Comparison of ENCODE assay signal across 12 cellular contexts in genomic region chr5:141843156-141843927, GRCh38. TPM values are rescaled to one million over a fixed set of nuclear protein-coding genes. Genes with fewer than 3 reads are reported as not detected.
DNase-seq lines count a peak whose midpoint lies in the region; ATAC-seq, FAIRE-seq and TF ChIP-seq lines count a peak whose summit lies in the region.
"Had no signal": no experiment of that assay in that cellular context is flagged by ENCODE, and none has a peak within 500 bp of the region (broad histone marks: within the 10 kb centered on the region; RNA-seq: fewer than 3 reads in every experiment).

No MANE protein-coding gene starts in this region.

- no peak for FAIRE-seq in HepG2 (lab: Jason Lieb, UNC)

- H3K9ac ChIP-seq in HepG2 (ENCODE audit: insufficient read depth, low read depth, low read length), result no peak overlapping the region

- H3K27ac ChIP-seq in HepG2 (ENCODE audit: extremely low read length, insufficient read depth, low read length) (no peak overlapping the region), right lobe of liver (no peak overlapping the region), lung (ENCODE audit: low read depth in 1 of 2, low read length in 1 of 2) (peak overlapping the region; percentile 43 to 71)

- H3K36me3 ChIP-seq in HepG2 (replicated peaks in 1 of 2; ENCODE audit: control insufficient read depth in 1 of 2, insufficient read depth in 2 of 2, low read length in 2 of 2) (no peaks in the 10 kb centered on the region), right lobe of liver (no peaks in the 10 kb centered on the region), lung (ENCODE audit: control insufficient read depth in 2 of 2, insufficient read depth in 2 of 2, low read length in 2 of 2) (no peaks in the 10 kb centered on the region)

- H3K9me3 ChIP-seq in HepG2 (ENCODE audit: low read length) (no peaks in the 10 kb centered on the region), right lobe of liver (no peaks in the 10 kb centered on the region), lung (ENCODE audit: control insufficient read depth in 2 of 2, insufficient read depth in 1 of 2, low read length in 1 of 2) (no peaks in the 10 kb centered on the region)

- H3K27ac Mint-ChIP-seq in T-cell, result no peak overlapping the region
- H3K27ac Mint-ChIP-seq: activated naive CD8-positive, alpha-beta T cell; naive thymus-derived CD4-positive, alpha-beta T cell had no signal

- H2AFZ ChIP-seq in HepG2 (ENCODE audit: low read length), result no peak overlapping the region

- no peak for TF ChIP-seq EP300 in HepG2 (IDR thresholded peaks at IDR 0.05; ENCODE audit: low read depth in 2 of 2, low read length in 2 of 2)
- TF ChIP-seq EP300 in HepG2 (CRISPR knock-in tag; IDR thresholded peaks at IDR 0.05; ENCODE audit: borderline replicate concordance), result no peak

- no peak for TF ChIP-seq POLR2A in HepG2 (IDR thresholded peaks at IDR 0.05; ENCODE audit: insufficient read depth in 1 of 2, low read depth in 2 of 2, low read length in 2 of 2)
- TF ChIP-seq POLR2A in right lobe of liver (IDR thresholded peaks at IDR 0.05), result no peak

- ATAC-seq in HepG2 (no peak), right lobe of liver (no peak), lung (ENCODE audit: insufficient read depth, low FRiP score) (no peak), HG03469 (IDR thresholded peaks at IDR 0.05; ENCODE audit: unreplicated experiment) (no peak), left lobe of liver (no peak), T-cell (replicated peaks in 1 of 4) (no peak)
- ATAC-seq: naive thymus-derived CD4-positive, alpha-beta T cell had no signal

- in situ Hi-C loops in HepG2 (cut with HindIII; ENCODE audit: extremely low pct_ligation_motif_present, low pct_unique_long_range_greater_than_20kb), result no loop called here

- no TSS peak for BruUV-seq in HepG2 (replicated peaks; lab: Mats Ljungman, UMichigan)

- DNase-seq in HepG2 (ENCODE audit: low spot score), result no peak
- DNase-seq in right lobe of liver, result no peak
- peak; percentile 62 for DNase-seq in dermis blood vessel endothelial cell
- DNase-seq in lung (ENCODE audit: low spot score), result no peak
- no peak for DNase-seq in SHP77 (lab: John Stamatoyannopoulos, UW)
- no peak for DNase-seq in left lobe of liver (ENCODE audit: low spot score)
- no peak for DNase-seq in T-cell
- DNase-seq: activated CD4-positive, alpha-beta T cell treated with anti-CD3 and anti-CD28 coated beads for 1 hour; naive thymus-derived CD4-positive, alpha-beta T cell; OCI-M1 had no signal

- no peaks in the 10 kb centered on the region for H3K36me3 Mint-ChIP-seq in T-cell
- H3K36me3 Mint-ChIP-seq: activated naive CD8-positive, alpha-beta T cell; naive thymus-derived CD4-positive, alpha-beta T cell had no signal

- H3K79me2 ChIP-seq in HepG2 (ENCODE audit: insufficient read depth, low read length), result no peaks in the 10 kb centered on the region

- H3K4me3 ChIP-seq in HepG2 (replicated peaks in 1 of 3; ENCODE audit: insufficient read depth in 1 of 3, low read depth in 2 of 3, low read length in 3 of 3) (no peak overlapping the region), right lobe of liver (no peak overlapping the region), lung (no peak overlapping the region)

- WGBS in HepG2 (ENCODE audit: low lambda C conversion rate), result 25% methylated on average over 4 of the region's 5 CpGs
- WGBS in right lobe of liver (ENCODE audit: insufficient coverage, low coverage, low lambda C conversion rate, missing lambda C conversion rate), result 66% methylated on average over 2 of the region's 5 CpGs
- WGBS in lung, 2 donors, result 53 to 55% methylated on average over 5 of the region's 5 CpGs

- intact Hi-C loops in HepG2 (cut with micrococcal nuclease; ENCODE audit: unreplicated experiment) (no loop called here), right lobe of liver (cut with DNase I) (no loop called here)

- H3K4me2 ChIP-seq in HepG2 (ENCODE audit: low read depth, low read length), result no peak overlapping the region

- H3K27me3 ChIP-seq in HepG2 (ENCODE audit: control insufficient read depth in 1 of 2, insufficient read depth in 2 of 2, low read length in 2 of 2) (peaks cover 2 to 32% of the 10 kb centered on the region in 2 experiments; a peak in 3 of 5 replicates), right lobe of liver (no peaks in the 10 kb centered on the region), lung (ENCODE audit: control insufficient read depth, insufficient read depth) (no peaks in the 10 kb centered on the region)

- TF ChIP-seq CTCF in HepG2 (CRISPR knock-in tag; IDR thresholded peaks at IDR 0.05) (no peak), right lobe of liver (IDR thresholded peaks at IDR 0.05) (no peak), lung (IDR thresholded peaks at IDR 0.05; ENCODE audit: control extremely low read depth, extremely low read depth) (no peak)

- H3K4me1 ChIP-seq in HepG2 (ENCODE audit: insufficient read depth, low read length) (peaks cover 26% of the 10 kb centered on the region), right lobe of liver (peaks cover 0 to 38% (median 8%) of the 10 kb centered on the region in 4 donors), lung (ENCODE audit: control insufficient read depth in 2 of 2, insufficient read depth in 2 of 2, low read length in 2 of 2) (peaks cover 0 to 30% of the 10 kb centered on the region in 2 donors)

- peaks cover 11 to 27% of the 10 kb centered on the region in 2 donors for H3K27me3 Mint-ChIP-seq in T-cell

- POLR2A ChIA-PET in HepG2 (lab: Yijun Ruan, JAX), result no interaction called here
- POLR2A ChIA-PET in T-cell (lab: Charles Lee), result no interaction called here

- H3K4me1 Mint-ChIP-seq in T-cell, result peaks cover under 1 to 18% (median 10%) of the 10 kb centered on the region in 3 donors

- no peak for TF ChIP-seq RAD21 in HepG2 (CRISPR knock-in tag; IDR thresholded peaks at IDR 0.05)

- no peak overlapping the region for H3K4me3 Mint-ChIP-seq in T-cell
- H3K4me3 Mint-ChIP-seq: activated naive CD8-positive, alpha-beta T cell; naive thymus-derived CD4-positive, alpha-beta T cell had no signal

- no peaks in the 10 kb centered on the region for H3K9me3 Mint-ChIP-seq in T-cell
- H3K9me3 Mint-ChIP-seq: naive thymus-derived CD4-positive, alpha-beta T cell had no signal

- CTCF ChIA-PET in HepG2 (lab: Yijun Ruan, JAX; ENCODE audit: low intra/inter-chr PET ratio, low total read pairs), result no interaction called here
- CTCF ChIA-PET in T-cell (lab: Charles Lee), result no interaction called here

- no peaks in the 10 kb centered on the region for H4K20me1 ChIP-seq in HepG2 (ENCODE audit: insufficient read depth, low read length)

TF ChIP-seq in HepG2, 621 proteins besides CTCF, POLR2A, EP300 and RAD21 (continues in another document):
- no peak for TF ChIP-seq PCBP2 (optimal IDR thresholded peaks at IDR 0.05; ENCODE audit: low read depth, low read length, poor library complexity, severe bottlenecking)

RNA-seq across cellular contexts. Expression of gene PCDH1, which starts 34.9 kb away (rescaled TPM):
- total RNA-seq in HepG2 (2016; rRNA removed; fragmentation: Illumina TruSeq; extraction: Trizol), result 0.11 and 0.13 TPM in 2 replicates
- not detected in 2 replicates for total RNA-seq in HepG2 (2016; cell fraction: cytosol; rRNA removed; fragmentation: Illumina TruSeq; extraction: Trizol; ENCODE audit: low read depth)
- 0.09 TPM in 1 of 2 replicates, not detected in the other for total RNA-seq in HepG2 (2016; cell fraction: insoluble cytoplasmic fraction; rRNA removed; fragmentation: Illumina TruSeq; extraction: Trizol)
- not detected in 2 replicates for total RNA-seq in HepG2 (2016; cell fraction: membrane; rRNA removed; fragmentation: Illumina TruSeq; extraction: Trizol)
- 0.31 TPM in 1 of 2 replicates, not detected in the other for total RNA-seq in HepG2 (2016; cell fraction: nucleus; rRNA removed; fragmentation: Illumina TruSeq; extraction: Trizol)
- 0.83 and 1.3 TPM in 2 replicates for polyA plus RNA-seq in HepG2 (2011; rRNA removed)
- polyA plus RNA-seq in HepG2 (2011; cell fraction: cytosol; rRNA removed), result 0.85 and 1.0 TPM in 2 replicates
- 0.83 and 0.90 TPM in 2 replicates for polyA plus RNA-seq in HepG2 (2011; cell fraction: nucleus; rRNA removed)
- polyA plus RNA-seq in HepG2 (2012), result 0.80 and 1.3 TPM in 2 replicates
- polyA plus RNA-seq in HepG2 (2016; cell fraction: cytosol; fragmentation: Illumina TruSeq; extraction: Trizol; ENCODE audit: low read depth), result 0.08 TPM in 1 of 2 replicates, not detected in the other
- 0.11 TPM in 1 of 2 replicates, not detected in the other for polyA plus RNA-seq in HepG2 (2016; cell fraction: insoluble cytoplasmic fraction; fragmentation: Illumina TruSeq; extraction: Trizol; ENCODE audit: low read depth)
- polyA plus RNA-seq in HepG2 (2016; cell fraction: membrane; fragmentation: Illumina TruSeq; extraction: Trizol; ENCODE audit: low read depth), result not detected in 2 replicates
- 0.25 TPM in 1 of 2 replicates, not detected in the other for polyA plus RNA-seq in HepG2 (2016; cell fraction: nucleus; fragmentation: Illumina TruSeq; extraction: Trizol; ENCODE audit: insufficient read depth, low read depth)
- 2.1 and 10.8 TPM in 2 replicates for polyA minus RNA-seq in HepG2 (2011; rRNA and poly(A)+ RNA removed; ENCODE audit: low replicate concordance)
- polyA minus RNA-seq in HepG2 (2011; cell fraction: cytosol; rRNA and poly(A)+ RNA removed), result 1.6 and 1.9 TPM in 2 replicates
- 0.75 and 0.77 TPM in 2 replicates for polyA minus RNA-seq in HepG2 (2011; cell fraction: nucleus; rRNA and poly(A)+ RNA removed)
- total RNA-seq in right lobe of liver, result 10 to 100 TPM; 20.8 to 44.1 (median 29.4) TPM
- total RNA-seq in dermis blood vessel endothelial cell, result 94.4 and 162 TPM in 2 replicates
- 10 to 100 TPM; 43.6 to 70.2 TPM for total RNA-seq in lung
- polyA plus RNA-seq in lung, result 10 to 100 TPM; 18.2 to 45.1 TPM
- total RNA-seq in left lobe of liver, result 33.2 TPM
- total RNA-seq in T-cell, result 1 to 10 TPM in 2 of 5 donors, under 1 TPM in 3; 0.23 to 3.0 (median 0.82) TPM

Comparison
In these comparisons a context has a peak if more than half of its experiments do, and no peak if none do; other contexts are left out.
1. H3K27ac ChIP-seq: peak in lung (2 of 2); none in HepG2 (single experiment) and right lobe of liver (0 of 3).